In genomic region chr1:237232501-237232900, GRCh38 we compare ENCODE assay signal across 13 cellular contexts.
"Had no signal": no experiment of that assay in that cellular context is flagged by ENCODE, and none has a peak within 500 bp of the region (broad histone marks: within the 10 kb centered on the region; RNA-seq: fewer than 3 reads in every experiment).

No MANE protein-coding gene starts in this region.

- H3K27me3 ChIP-seq: spleen, tibial artery, upper lobe of left lung, vagina had no signal

- DNase-seq: effector CD4-positive, alpha-beta T cell; left colon; mammary epithelial cell; natural killer cell; posterior cingulate gyrus; spleen; stimulated activated CD4-positive, alpha-beta T cell treated with anti-CD3 and anti-CD28 coated beads, Interleukin-15, amount 100 ng/mL, for 24 hours; stimulated activated CD4-positive, alpha-beta T cell treated with anti-CD3 and anti-CD28 coated beads, Interleukin-1b, Interleukin-23, amount 100 ng/mL, for 48 hours; stimulated activated CD4-positive, alpha-beta T cell treated with anti-CD3 and anti-CD28 coated beads, Interleukin-4, amount 100 ng/mL, for 24 hours; tibial artery; upper lobe of left lung had no signal

- H3K36me3 ChIP-seq: spleen, tibial artery, upper lobe of left lung, vagina had no signal

- H3K4me1 ChIP-seq: spleen had no signal

- H3K27ac ChIP-seq: coronary artery, spleen, tibial artery, upper lobe of left lung, vagina had no signal

- H3K9me3 ChIP-seq: spleen, tibial artery, upper lobe of left lung, vagina had no signal

- H3K4me3 ChIP-seq: coronary artery, spleen, tibial artery, upper lobe of left lung, vagina had no signal
